ENCODE assay signal across 1 cellular context in the genomic region with DNA sequence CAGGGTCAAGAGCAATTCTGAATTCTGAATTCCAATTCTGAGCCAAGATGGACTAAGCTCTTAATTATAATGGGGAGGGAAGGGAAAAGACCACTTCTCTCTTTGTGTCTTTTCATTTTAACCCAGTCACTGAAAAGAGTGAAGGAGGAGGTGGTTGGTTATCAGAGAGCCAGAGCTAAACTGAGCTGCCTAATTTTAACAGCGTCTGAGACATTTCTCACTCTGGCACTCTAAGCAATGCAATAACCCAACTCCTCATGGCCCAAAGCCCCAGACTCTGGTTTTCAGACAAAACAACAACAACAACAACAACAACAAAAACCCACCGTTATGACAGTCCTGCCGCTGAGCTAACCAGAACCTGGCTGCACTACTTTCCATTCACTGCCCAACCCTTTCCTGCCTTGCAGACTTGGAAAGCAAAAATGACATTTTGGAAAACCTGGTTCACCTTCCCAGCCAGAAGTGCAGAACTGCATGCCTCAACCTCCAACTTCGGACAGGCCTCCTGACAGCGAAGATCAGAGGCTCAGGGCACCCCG.
TF ChIP-seq lines count a peak whose summit lies in the region.

No MANE protein-coding gene starts in this region.

TF ChIP-seq in A549, 52 proteins besides CTCF, POLR2A, EP300 and RAD21 (continued from another document):
- TF ChIP-seq JUN (IDR thresholded peaks at IDR 0.05), result no peak
- no peak for TF ChIP-seq CHD4 (IDR thresholded peaks at IDR 0.05; ENCODE audit: borderline replicate concordance)
- no peak for TF ChIP-seq CEBPB (IDR thresholded peaks at IDR 0.05)
- no peak for TF ChIP-seq KDM1A (IDR thresholded peaks at IDR 0.05; ENCODE audit: low read depth)
- TF ChIP-seq POLR2AphosphoS2 (conservative IDR thresholded peaks at IDR 0.05; ENCODE audit: low read length), result no peak
- TF ChIP-seq RCOR1 (IDR thresholded peaks at IDR 0.05; ENCODE audit: low read depth, low read length), result no peak
TF ChIP-seq in A549: peak in this region for 0.
